10 cellular contexts compared by ENCODE assay signal in genomic region chr12:30926243-30927209, GRCh38. TPM values are rescaled to one million over a fixed set of nuclear protein-coding genes. Genes with fewer than 3 reads are reported as not detected.
DNase-seq lines count a peak whose midpoint lies in the region; ATAC-seq, FAIRE-seq and TF ChIP-seq lines count a peak whose summit lies in the region.
"Had no signal": no experiment of that assay in that cellular context is flagged by ENCODE, and none has a peak within 500 bp of the region (broad histone marks: within the 10 kb centered on the region; RNA-seq: fewer than 3 reads in every experiment).

Gene TSPAN11, plus strand, starts transcription at chr12:30926748. Its CDS starts 27,244 bp downstream, at chr12:30953992.

- no peaks in the 10 kb centered on the region for H3K4me1 ChIP-seq in PC-9 (replicated peaks; ENCODE audit: insufficient read depth)
- H3K4me1 ChIP-seq: BLaER1 treated with 17β-estradiol and CSF1 and Interleukin-3, amounts not matched to agents 10 nM and 100 nM had no signal

- peak within 1 kb of the TSS; percentile 79 for H3K4me3 Mint-ChIP-seq in neural crest cell

- no peaks in the 10 kb centered on the region for H3K9me3 ChIP-seq in PC-9 (ENCODE audit: insufficient read depth, low read depth)

- POLR2A ChIA-PET in PC-9 (lab: Charles Lee; ENCODE audit: unreplicated experiment) = interaction anchor here (0.6 kb wide), 1 partner anchor 95 kb away, joined by 5 read pairs; no protein-coding TSS in a partner anchor

- H3K27ac Mint-ChIP-seq in neural crest cell (ENCODE audit: unreplicated experiment) = peak within 1 kb of the TSS; percentile 79

- H3F3A ChIP-seq in PC-9 (ENCODE audit: insufficient read depth, low read depth) = no peaks in the 10 kb centered on the region

- DNase-seq in NCI-H2227 (lab: John Stamatoyannopoulos, UW; ENCODE audit: unreplicated experiment) (peak; percentile 56), NCI-H2227 treated with DMSO at 0.1 percent for 48 hours (lab: John Stamatoyannopoulos, UW) (no peak), PC-9 (no peak), fibroblast of pulmonary artery (ENCODE audit: low read depth) (peak; percentile 21), neural crest cell (ENCODE audit: low read depth, low spot score) (peak; percentile 59), NCI-H2081 treated with DMSO at 0.1 percent for 48 hours (lab: John Stamatoyannopoulos, UW) (no peak), GM19239 (ENCODE audit: insufficient read length, low spot score) (no peak)

- ATAC-seq in GM21515 (IDR thresholded peaks at IDR 0.05; ENCODE audit: unreplicated experiment) = no peak

- no peaks in the 10 kb centered on the region for H3K36me3 Mint-ChIP-seq in neural crest cell (ENCODE audit: low read depth)

- H3K27me3 Mint-ChIP-seq in neural crest cell (ENCODE audit: low read depth) = no peaks in the 10 kb centered on the region

- H3K4me1 Mint-ChIP-seq in neural crest cell = peaks cover 35% of the 10 kb centered on the region

- no peaks in the 10 kb centered on the region for H3K9me2 ChIP-seq in PC-9 (ENCODE audit: insufficient read depth)

- H2AFZ ChIP-seq in PC-9 = no peak within 1 kb of the TSS

- CTCF ChIA-PET in PC-9 (lab: Charles Lee) = interaction anchor here (0.6 kb wide), 1 partner anchor 591 kb away, joined by 3 read pairs; no protein-coding TSS in a partner anchor

- no peaks in the 10 kb centered on the region for H4K20me1 ChIP-seq in PC-9 (ENCODE audit: insufficient read depth)
- H4K20me1 ChIP-seq: BLaER1 treated with 17β-estradiol and CSF1 and Interleukin-3, amounts not matched to agents 10 nM and 100 nM had no signal

- H3K27ac ChIP-seq in PC-9 = no peak within 1 kb of the TSS
- H3K27ac ChIP-seq: BLaER1 treated with 17β-estradiol and CSF1 and Interleukin-3, amounts not matched to agents 10 nM and 100 nM had no signal

- H3K36me3 ChIP-seq in PC-9 (ENCODE audit: low read depth) = no peaks in the 10 kb centered on the region
- H3K36me3 ChIP-seq: BLaER1 treated with 17β-estradiol and CSF1 and Interleukin-3, amounts not matched to agents 10 nM and 100 nM had no signal

- no peak within 1 kb of the TSS for H3K4me3 ChIP-seq in PC-9
- peak within 1 kb of the TSS; percentile 32 for H3K4me3 ChIP-seq in fibroblast of pulmonary artery (replicated peaks; ENCODE audit: low read depth, low read length)
- H3K4me3 ChIP-seq: BLaER1 treated with 17β-estradiol and CSF1 and Interleukin-3, amounts not matched to agents 10 nM and 100 nM had no signal

- no peaks in the 10 kb centered on the region for H3K79me2 ChIP-seq in PC-9 (ENCODE audit: low read depth)

- no peak for FAIRE-seq in GM19239 (lab: Jason Lieb, UNC)

- H3K4me2 ChIP-seq in PC-9 = peak within 1 kb of the TSS; percentile 27; the same call in 1 of the 2 replicates
- H3K4me2 ChIP-seq: BLaER1 treated with 17β-estradiol and CSF1 and Interleukin-3, amounts not matched to agents 10 nM and 100 nM had no signal

- no TSS peak for BruUV-seq in PC-9 (replicated peaks; lab: Mats Ljungman, UMichigan)

- peaks cover 19% of the 10 kb centered on the region for H3K27me3 ChIP-seq in PC-9 (ENCODE audit: insufficient read depth, low read depth)
- H3K27me3 ChIP-seq: BLaER1 treated with 17β-estradiol and CSF1 and Interleukin-3, amounts not matched to agents 10 nM and 100 nM had no signal

- H3K9me3 Mint-ChIP-seq in neural crest cell = no peaks in the 10 kb centered on the region

- intact Hi-C loops in PC-9 (cut with micrococcal nuclease; ENCODE audit: unreplicated experiment) = no loop called here

- TF ChIP-seq CTCF in PC-9 (conservative IDR thresholded peaks at IDR 0.05) = no peak
- no peak for TF ChIP-seq CTCF in fibroblast of pulmonary artery (IDR thresholded peaks at IDR 0.05; ENCODE audit: low read length, missing control alignments)
- peak; percentile 17 for TF ChIP-seq CTCF in neural crest cell (conservative IDR thresholded peaks at IDR 0.05)

RNA-seq across cellular contexts. Expression of gene TSPAN11, which starts in this region (rescaled TPM):
- total RNA-seq in PC-9 (2021) (not detected in 2 replicates), neural crest cell (18.3 and 21.4 TPM in 2 replicates)
- total RNA-seq: SK-MEL-5 had no signal

Comparison
In these comparisons a context has a peak if more than half of its experiments do, and no peak if none do; other contexts are left out.
1. RNA of gene TSPAN11 (total RNA-seq): 18.3 to 21.4 TPM in neural crest cell; not detected in PC-9; every median in the first group is over 10 times any median in the second.
2. DNase-seq: peak in NCI-H2227 (single experiment), fibroblast of pulmonary artery (single experiment) and neural crest cell (single experiment); none in NCI-H2227 treated with DMSO at 0.1 percent for 48 hours (single experiment), PC-9 (0 of 2), NCI-H2081 treated with DMSO at 0.1 percent for 48 hours (single experiment) and GM19239 (single experiment).